In genomic region chr10:21336476-21337170, GRCh38 we compare ENCODE assay signal across 1 cellular context.
TF ChIP-seq lines count a peak whose summit lies in the region.

No MANE protein-coding gene starts in this region.

TF ChIP-seq in HepG2, 621 proteins besides CTCF, POLR2A, EP300 and RAD21 (continued from another document):
- TF ChIP-seq ZNF512 (CRISPR knock-in tag; IDR thresholded peaks at IDR 0.05) (no peak), ASH2L (IDR thresholded peaks at IDR 0.05; ENCODE audit: insufficient read length, low read depth, low read length) (peak; percentile 29), DBP (CRISPR knock-in tag; IDR thresholded peaks at IDR 0.05; ENCODE audit: not compliant biosample characterization) (no peak), ZNF142 (CRISPR knock-in tag; IDR thresholded peaks at IDR 0.05) (0 out of 2 replicates have a peak, but pooled peaks have one; percentile 9), AKAP8 (CRISPR knock-in tag; IDR thresholded peaks at IDR 0.05) (no peak)
TF ChIP-seq in HepG2: peak in this region for 36.
